Comparison of ENCODE assay signal across 8 cellular contexts in genomic region chr1:43388613-43389012, GRCh38. TPM values are rescaled to one million over a fixed set of nuclear protein-coding genes. Genes with fewer than 3 reads are reported as not detected.
DNase-seq lines count a peak whose midpoint lies in the region; ATAC-seq and TF ChIP-seq lines count a peak whose summit lies in the region.

No MANE protein-coding gene starts in this region.

- peak overlapping the region; percentile 78 for H3K4me3 ChIP-seq in hepatocyte

- CTCF ChIA-PET in activated B cell treated with CpG ODN at 0.5 μM for 24 hours (lab: Charles Lee) = interaction anchor here (1.3 to 3.5 kb wide), 4 partner anchors 20 to 162 kb away, joined by 3 to 10 read pairs (median 4); no protein-coding TSS in a partner anchor

- no peaks in the 10 kb centered on the region for H3K9me3 ChIP-seq in hepatocyte (ENCODE audit: low read depth)

- no peak overlapping the region for H2AFZ ChIP-seq in hepatocyte

- POLR2A ChIA-PET in activated B cell treated with CpG ODN at 0.5 μM for 24 hours (lab: Charles Lee) = interaction anchor here (0.8 to 4.5 kb wide), 4 partner anchors 21 to 100 kb away, joined by 3 to 76 read pairs (median 10); partner anchors contain the start of genes CDC20 and ELOVL1

- 60% methylated on average over 3 of the region's 3 CpGs for WGBS in hepatocyte (ENCODE audit: low lambda C conversion rate, missing lambda C conversion rate)

- H3K4me1 Mint-ChIP-seq in HFFc6 (ENCODE audit: low read depth) (peaks cover 44% of the 10 kb centered on the region), activated B cell treated with CpG ODN at 0.5 μM for 24 hours (peaks cover 38% of the 10 kb centered on the region)
- H3K4me1 Mint-ChIP-seq in stimulated activated memory B cell treated with anti-CD40 and anti-IgM and Interleukin-4, amounts not matched to agents 10 μg/mL and 1 μg/mL and 100 μg/mL, for 72 hours = peaks cover 37% of the 10 kb centered on the region

- peaks cover 19% of the 10 kb centered on the region for H3K4me1 ChIP-seq in hepatocyte (ENCODE audit: insufficient read depth)

- H4K20me1 ChIP-seq in hepatocyte (ENCODE audit: insufficient read depth, poor library complexity, severe bottlenecking) = peaks cover 8% of the 10 kb centered on the region

- H3K27me3 ChIP-seq in hepatocyte = no peaks in the 10 kb centered on the region

- H3K9me2 ChIP-seq in hepatocyte (replicated peaks; ENCODE audit: insufficient read depth) = no peaks in the 10 kb centered on the region

- TF ChIP-seq CTCF in HFFc6 (IDR thresholded peaks at IDR 0.05) = no peak
- no peak for TF ChIP-seq CTCF in activated B cell treated with CpG ODN at 0.5 μM for 24 hours (IDR thresholded peaks at IDR 0.05)
- TF ChIP-seq CTCF in hepatocyte (IDR thresholded peaks at IDR 0.05; ENCODE audit: poor library complexity) = no peak

- H3K9me3 Mint-ChIP-seq in HFFc6 (no peaks in the 10 kb centered on the region), activated B cell treated with CpG ODN at 0.5 μM for 24 hours (no peaks in the 10 kb centered on the region)
- H3K9me3 Mint-ChIP-seq in stimulated activated memory B cell treated with anti-CD40 and anti-IgM and Interleukin-4, amounts not matched to agents 10 μg/mL and 1 μg/mL and 100 μg/mL, for 72 hours = no peaks in the 10 kb centered on the region

- peaks cover 10% of the 10 kb centered on the region for H3K36me3 ChIP-seq in hepatocyte (replicated peaks; ENCODE audit: insufficient read depth, low read depth)

- peak overlapping the region; percentile 98 for H3K27ac Mint-ChIP-seq in HFFc6
- H3K27ac Mint-ChIP-seq in activated B cell treated with CpG ODN at 0.5 μM for 24 hours = no peak overlapping the region
- peak overlapping the region; percentile 92 for H3K27ac Mint-ChIP-seq in stimulated activated memory B cell treated with anti-CD40 and anti-IgM and Interleukin-4, amounts not matched to agents 10 μg/mL and 1 μg/mL and 100 μg/mL, for 72 hours

- H3K36me3 Mint-ChIP-seq in HFFc6 (ENCODE audit: low read depth) (peaks cover 39% of the 10 kb centered on the region), activated B cell treated with CpG ODN at 0.5 μM for 24 hours (ENCODE audit: low read depth) (peaks cover 54% of the 10 kb centered on the region)
- peaks cover 20% of the 10 kb centered on the region for H3K36me3 Mint-ChIP-seq in stimulated activated memory B cell treated with anti-CD40 and anti-IgM and Interleukin-4, amounts not matched to agents 10 μg/mL and 1 μg/mL and 100 μg/mL, for 72 hours

- intact Hi-C loops in activated B cell treated with CpG ODN at 0.5 μM for 24 hours (cut with micrococcal nuclease) = loop anchor here (1.0 to 2.0 kb wide), 4 partner anchors 20 to 150 kb away; partner anchors contain the start of genes CDC20 and ELOVL1

- no peak for DNase-seq in HFFc6
- no peak for DNase-seq in activated B cell treated with CpG ODN at 0.5 μM for 24 hours
- DNase-seq in hepatocyte (ENCODE audit: low spot score) = no peak
- no peak for DNase-seq in amygdala (lab: John Stamatoyannopoulos, UW)
- DNase-seq in NOMO-1 (lab: John Stamatoyannopoulos, UW; ENCODE audit: unreplicated experiment in 2 of 2) = no peak
- no peak for DNase-seq in GOT3 (lab: John Stamatoyannopoulos, UW)
- DNase-seq in NCI-H2029 treated with DMSO at 0.1 percent for 48 hours (lab: John Stamatoyannopoulos, UW) = no peak

- H3K27me3 Mint-ChIP-seq in HFFc6 (ENCODE audit: insufficient read depth) (peaks cover 4% of the 10 kb centered on the region), activated B cell treated with CpG ODN at 0.5 μM for 24 hours (no peaks in the 10 kb centered on the region)
- H3K27me3 Mint-ChIP-seq in stimulated activated memory B cell treated with anti-CD40 and anti-IgM and Interleukin-4, amounts not matched to agents 10 μg/mL and 1 μg/mL and 100 μg/mL, for 72 hours = no peaks in the 10 kb centered on the region

- H3K4me2 ChIP-seq in hepatocyte = peak overlapping the region; percentile 100

- peak overlapping the region; percentile 99 for H3K4me3 Mint-ChIP-seq in HFFc6
- peak overlapping the region; percentile 99 for H3K4me3 Mint-ChIP-seq in activated B cell treated with CpG ODN at 0.5 μM for 24 hours
- H3K4me3 Mint-ChIP-seq in stimulated activated memory B cell treated with anti-CD40 and anti-IgM and Interleukin-4, amounts not matched to agents 10 μg/mL and 1 μg/mL and 100 μg/mL, for 72 hours = peak overlapping the region; percentile 94

- peaks cover 57% of the 10 kb centered on the region for H3K79me2 ChIP-seq in hepatocyte

- ATAC-seq in activated B cell treated with CpG ODN at 0.5 μM for 24 hours (ENCODE audit: low read depth) = no peak
- ATAC-seq in stimulated activated memory B cell treated with anti-CD40 and anti-IgM and Interleukin-4, amounts not matched to agents 10 μg/mL and 1 μg/mL and 100 μg/mL, for 72 hours = no peak

- peak overlapping the region; percentile 97 for H3K27ac ChIP-seq in hepatocyte

RNA-seq across cellular contexts. Expression of gene MED8, which starts 1.0 kb away (rescaled TPM):
- 10 to 100 TPM; 56.0 to 64.0 (median 60.8) TPM for total RNA-seq in HFFc6 (2021; fragmentation: NEBNext Ultra II Directional; extraction: Animal tissue kit (Norgen Biotek cat#: 25700))
- total RNA-seq in activated B cell treated with CpG ODN at 0.5 μM for 24 hours = 33.8 and 37.2 TPM in 2 replicates
- 58.6 and 60.6 TPM in 2 replicates for total RNA-seq in hepatocyte
- polyA plus RNA-seq in hepatocyte = 68.3 and 70.4 TPM in 2 replicates

RNA-seq across cellular contexts. Expression of gene SZT2, which starts 1.1 kb away (rescaled TPM):
- 10 to 100 TPM; 17.2 to 21.8 (median 21.3) TPM for total RNA-seq in HFFc6 (2021; fragmentation: NEBNext Ultra II Directional; extraction: Animal tissue kit (Norgen Biotek cat#: 25700))
- total RNA-seq in activated B cell treated with CpG ODN at 0.5 μM for 24 hours = 108 and 139 TPM in 2 replicates
- 13.7 and 18.8 TPM in 2 replicates for total RNA-seq in hepatocyte
- polyA plus RNA-seq in hepatocyte = 13.8 and 14.8 TPM in 2 replicates

RNA-seq across cellular contexts. Expression of gene ELOVL1, which starts 20.8 kb away (rescaled TPM):
- 100 to 1,000 TPM; 137 to 185 (median 160) TPM for total RNA-seq in HFFc6 (2021; fragmentation: NEBNext Ultra II Directional; extraction: Animal tissue kit (Norgen Biotek cat#: 25700))
- total RNA-seq in activated B cell treated with CpG ODN at 0.5 μM for 24 hours (80.2 and 84.2 TPM in 2 replicates), hepatocyte (90.8 and 92.4 TPM in 2 replicates)
- polyA plus RNA-seq in hepatocyte = 175 and 185 TPM in 2 replicates

RNA-seq across cellular contexts. Expression of gene CDC20, which starts 29.8 kb away (rescaled TPM):
- total RNA-seq in HFFc6 (2021; fragmentation: NEBNext Ultra II Directional; extraction: Animal tissue kit (Norgen Biotek cat#: 25700)) = 100 to 1,000 TPM in 5 of 6 experiments, 10 to 100 TPM in 1; 87.0 to 221 (median 183) TPM
- total RNA-seq in activated B cell treated with CpG ODN at 0.5 μM for 24 hours (3.2 and 4.2 TPM in 2 replicates), hepatocyte (12.2 and 13.6 TPM in 2 replicates)
- polyA plus RNA-seq in hepatocyte = 19.7 and 21.5 TPM in 2 replicates

RNA-seq across cellular contexts. Expression of gene MPL, which starts 51.0 kb away (rescaled TPM):
- total RNA-seq in HFFc6 (2021; fragmentation: NEBNext Ultra II Directional; extraction: Animal tissue kit (Norgen Biotek cat#: 25700)) = not detected
- total RNA-seq in activated B cell treated with CpG ODN at 0.5 μM for 24 hours (not detected in 2 replicates), hepatocyte (not detected in 2 replicates)
- 0.16 and 0.54 TPM in 2 replicates for polyA plus RNA-seq in hepatocyte
